8 cellular contexts compared by ENCODE assay signal in the genomic region with DNA sequence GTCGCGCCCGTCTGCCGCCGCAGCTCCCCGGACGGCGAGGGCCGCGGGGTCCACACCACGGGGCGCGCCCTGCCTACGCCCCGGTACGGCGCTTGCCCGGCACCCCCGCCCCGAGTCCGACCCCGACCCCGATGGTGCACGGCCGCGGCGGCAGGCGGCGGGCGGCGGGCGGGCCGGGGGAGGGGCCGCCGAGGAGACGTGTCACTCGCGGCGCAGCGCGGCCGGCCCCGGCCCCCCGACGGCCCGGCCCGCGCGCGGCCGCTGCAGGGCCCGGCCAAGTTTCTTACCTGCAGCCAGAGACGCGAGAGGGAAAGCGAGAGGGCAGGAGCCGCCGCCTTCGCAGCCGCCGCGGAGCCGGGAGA. TPM values are rescaled to one million over a fixed set of nuclear protein-coding genes. Genes with fewer than 3 reads are reported as not detected.
DNase-seq lines count a peak whose midpoint lies in the region; ATAC-seq and TF ChIP-seq lines count a peak whose summit lies in the region.

No MANE protein-coding gene starts in this region.

- peak; percentile 23 for ATAC-seq in GM18498 (IDR thresholded peaks at IDR 0.05; ENCODE audit: unreplicated experiment)
- peak; percentile 7 to 15 (median 10) for ATAC-seq in T-cell (replicated peaks in 1 of 4)
- ATAC-seq in foreskin keratinocyte: peak; percentile 1
- ATAC-seq in stimulated activated naive B cell treated with anti-CD40 and anti-IgM and Interleukin-4, amounts not matched to agents 10 μg/mL and 1 μg/mL and 100 μg/mL, for 72 hours (replicated peaks): peak; percentile 8 to 17

- peak overlapping the region; percentile 81 for H3K4me3 Mint-ChIP-seq in HFFc6
- H3K4me3 Mint-ChIP-seq in T-cell: peak overlapping the region; percentile 83 to 86 (median 85)
- peak overlapping the region; percentile 90 for H3K4me3 Mint-ChIP-seq in stimulated activated naive B cell treated with anti-CD40 and anti-IgM and Interleukin-4, amounts not matched to agents 10 μg/mL and 1 μg/mL and 100 μg/mL, for 72 hours
- H3K4me3 Mint-ChIP-seq in endothelial cell (ENCODE audit: unreplicated experiment): no peak overlapping the region

- peak overlapping the region; percentile 81 for H3K27ac ChIP-seq in foreskin keratinocyte

- CTCF ChIA-PET in T-cell (lab: Charles Lee): interaction anchor here (0.6 to 2.2 kb wide), 22 partner anchors 10 to 606 kb away, joined by 3 to 19 read pairs (median 5); a partner anchor contains a TSS

- POLR2A ChIA-PET in T-cell (lab: Charles Lee): interaction anchor here (0.7 to 0.9 kb wide), 3 partner anchors 112 to 826 kb away, joined by 3 to 5 read pairs (median 3); a partner anchor contains a TSS

- H3K27me3 ChIP-seq in foreskin keratinocyte: peaks cover 33% of the 10 kb centered on the region

- DNase-seq in HFFc6 (no peak), T-cell (peak in 1 of 34 experiments; percentile 9), foreskin keratinocyte (no peak), NCI-H1048 (lab: John Stamatoyannopoulos, UW) (no peak), endothelial cell (ENCODE audit: low spot score) (no peak), AML-193 (lab: John Stamatoyannopoulos, UW) (no peak)
- DNase-seq in stimulated activated naive B cell treated with anti-CD40 and anti-IgM and Interleukin-4, amounts not matched to agents 10 μg/mL and 1 μg/mL and 100 μg/mL, for 72 hours: no peak

- H3K9me3 Mint-ChIP-seq in HFFc6 (peaks cover under 1% of the 10 kb centered on the region; the same call in 1 of the 2 replicates), T-cell (no peaks in the 10 kb centered on the region), endothelial cell (ENCODE audit: unreplicated experiment) (no peaks in the 10 kb centered on the region)
- H3K9me3 Mint-ChIP-seq in stimulated activated naive B cell treated with anti-CD40 and anti-IgM and Interleukin-4, amounts not matched to agents 10 μg/mL and 1 μg/mL and 100 μg/mL, for 72 hours: peaks cover 0 to under 1% of the 10 kb centered on the region in 2 donors

- H3K36me3 Mint-ChIP-seq in HFFc6 (ENCODE audit: low read depth) (peaks cover 27% of the 10 kb centered on the region), T-cell (no peaks in the 10 kb centered on the region), endothelial cell (ENCODE audit: low read depth, unreplicated experiment) (peaks cover 14% of the 10 kb centered on the region)
- peaks cover 9 to 12% of the 10 kb centered on the region in 2 donors for H3K36me3 Mint-ChIP-seq in stimulated activated naive B cell treated with anti-CD40 and anti-IgM and Interleukin-4, amounts not matched to agents 10 μg/mL and 1 μg/mL and 100 μg/mL, for 72 hours

- H3K27ac Mint-ChIP-seq in HFFc6: peak overlapping the region; percentile 86
- H3K27ac Mint-ChIP-seq in T-cell: no peak overlapping the region
- H3K27ac Mint-ChIP-seq in stimulated activated naive B cell treated with anti-CD40 and anti-IgM and Interleukin-4, amounts not matched to agents 10 μg/mL and 1 μg/mL and 100 μg/mL, for 72 hours: peak overlapping the region; percentile 93
- H3K27ac Mint-ChIP-seq in endothelial cell (ENCODE audit: unreplicated experiment): no peak overlapping the region

- TF ChIP-seq CTCF in HFFc6 (IDR thresholded peaks at IDR 0.05) (no peak), foreskin keratinocyte (conservative IDR thresholded peaks at IDR 0.05) (no peak), endothelial cell (IDR thresholded peaks at IDR 0.05; ENCODE audit: unreplicated experiment) (no peak)

- peaks cover 48% of the 10 kb centered on the region for H3K4me1 Mint-ChIP-seq in HFFc6 (ENCODE audit: low read depth)
- peaks cover 17 to 26% (median 24%) of the 10 kb centered on the region in 3 donors for H3K4me1 Mint-ChIP-seq in T-cell
- peaks cover 15 to 25% of the 10 kb centered on the region in 2 donors for H3K4me1 Mint-ChIP-seq in stimulated activated naive B cell treated with anti-CD40 and anti-IgM and Interleukin-4, amounts not matched to agents 10 μg/mL and 1 μg/mL and 100 μg/mL, for 72 hours
- H3K4me1 Mint-ChIP-seq in endothelial cell (ENCODE audit: unreplicated experiment): peaks cover 20% of the 10 kb centered on the region

- peaks cover 22% of the 10 kb centered on the region for H3K27me3 Mint-ChIP-seq in HFFc6 (ENCODE audit: insufficient read depth)
- H3K27me3 Mint-ChIP-seq in T-cell: peaks cover 17 to 30% of the 10 kb centered on the region in 2 donors
- H3K27me3 Mint-ChIP-seq in stimulated activated naive B cell treated with anti-CD40 and anti-IgM and Interleukin-4, amounts not matched to agents 10 μg/mL and 1 μg/mL and 100 μg/mL, for 72 hours: peaks cover 12 to 20% of the 10 kb centered on the region in 2 donors
- peaks cover 16% of the 10 kb centered on the region for H3K27me3 Mint-ChIP-seq in endothelial cell (ENCODE audit: unreplicated experiment)

- H3K4me1 ChIP-seq in foreskin keratinocyte: peaks cover 6% of the 10 kb centered on the region

RNA-seq across cellular contexts. Expression of a gene that starts 0.3 kb away (rescaled TPM):
- 100 to 1,000 TPM; 273 to 331 (median 317) TPM for total RNA-seq in HFFc6 (2021; fragmentation: NEBNext Ultra II Directional; extraction: Animal tissue kit (Norgen Biotek cat#: 25700))
- total RNA-seq in T-cell (10 to 100 TPM; 26.3 to 32.4 (median 30.1) TPM), foreskin keratinocyte (107 and 109 TPM in 2 replicates), endothelial cell (ENCODE audit: unreplicated experiment) (179 TPM)
- polyA plus RNA-seq in foreskin keratinocyte: 51.9 and 56.6 TPM in 2 replicates

RNA-seq across cellular contexts. Expression of a gene that starts 18.0 kb away (rescaled TPM):
- total RNA-seq in HFFc6 (2021; fragmentation: NEBNext Ultra II Directional; extraction: Animal tissue kit (Norgen Biotek cat#: 25700)): not detected
- not detected for total RNA-seq in T-cell
- total RNA-seq in foreskin keratinocyte: not detected in 2 replicates
- polyA plus RNA-seq in foreskin keratinocyte: not detected in 2 replicates
- not detected for total RNA-seq in endothelial cell (ENCODE audit: unreplicated experiment)

Comparison
In these comparisons a context has a peak if more than half of its experiments do, and no peak if none do; other contexts are left out.
1. H3K27ac Mint-ChIP-seq: peak in HFFc6 (single experiment) and stimulated activated naive B cell treated with anti-CD40 and anti-IgM and Interleukin-4, amounts not matched to agents 10 μg/mL and 1 μg/mL and 100 μg/mL, for 72 hours (single experiment); none in T-cell (0 of 2) and endothelial cell (single experiment).
2. Peak in every context shown above with its lines, with median percentiles within 50 percentile points of each other: ATAC-seq.